In genomic region chr3:112773-113172, GRCh38 we compare ENCODE assay signal across 8 cellular contexts.
"Had no signal": no experiment of that assay in that cellular context is flagged by ENCODE, and none has a peak within 500 bp of the region (broad histone marks: within the 10 kb centered on the region; RNA-seq: fewer than 3 reads in every experiment).

No MANE protein-coding gene starts in this region.

- H3K9ac ChIP-seq: KMS-11 had no signal

- H3K9me3 Mint-ChIP-seq: IgD-negative memory B cell had no signal

- H3K4me3 Mint-ChIP-seq: IgD-negative memory B cell had no signal

- H3K27ac ChIP-seq: HL-60, KMS-11 had no signal

- H3K27ac Mint-ChIP-seq: IgD-negative memory B cell had no signal

- H3K27me3 Mint-ChIP-seq: IgD-negative memory B cell had no signal

- ATAC-seq: HepG2 had no signal

- DNase-seq: IMR-90, KBM-7, KG1 had no signal

- FAIRE-seq: HepG2, HTR-8/SVneo had no signal

- H3K4me2 ChIP-seq: KMS-11 had no signal
